Comparison of ENCODE assay signal across 8 cellular contexts in genomic region chr7:94087664-94088352, GRCh38.
A peak's percentile ranks its signal among the peaks of the same experiment; 100 is the strongest.
DNase-seq lines count a peak whose midpoint lies in the region; ATAC-seq and TF ChIP-seq lines count a peak whose summit lies in the region.

No MANE protein-coding gene starts in this region.

- H3K4me1 Mint-ChIP-seq in activated CD4-positive, alpha-beta T cell treated with anti-CD3 and anti-CD28 coated beads, Interleukin-2, amount 10 ng/mL, durations not matched to agents 24 days and 14 days = peaks cover 4% of the 10 kb centered on the region
- peaks cover 14 to 17% (median 15%) of the 10 kb centered on the region in 3 donors for H3K4me1 Mint-ChIP-seq in naive B cell

- peak; percentile 9 to 55 for TF ChIP-seq CTCF in suprapubic skin (IDR thresholded peaks at IDR 0.05)

- no peaks in the 10 kb centered on the region for H3K9me3 ChIP-seq in suprapubic skin

- H3K4me3 Mint-ChIP-seq in activated CD4-positive, alpha-beta T cell treated with anti-CD3 and anti-CD28 coated beads, Interleukin-2, amount 10 ng/mL, durations not matched to agents 24 days and 14 days = peak overlapping the region; percentile 60
- peak overlapping the region; percentile 55 to 89 (median 78) for H3K4me3 Mint-ChIP-seq in naive B cell

- H3K4me1 ChIP-seq in suprapubic skin = no peaks in the 10 kb centered on the region

- H3K36me3 Mint-ChIP-seq in activated CD4-positive, alpha-beta T cell treated with anti-CD3 and anti-CD28 coated beads, Interleukin-2, amount 10 ng/mL, durations not matched to agents 24 days and 14 days (ENCODE audit: low read depth) = no peaks in the 10 kb centered on the region
- no peaks in the 10 kb centered on the region for H3K36me3 Mint-ChIP-seq in naive B cell

- ATAC-seq in GM19324 (IDR thresholded peaks at IDR 0.05; ENCODE audit: low FRiP score, unreplicated experiment) = peak; percentile 97
- ATAC-seq in HG03342 (IDR thresholded peaks at IDR 0.05; ENCODE audit: unreplicated experiment) = peak; percentile 98
- peak; percentile 57 for ATAC-seq in esophagus mucosa
- peak; percentile 96 to 97 for ATAC-seq in naive B cell (ENCODE audit: low read depth in 2 of 2)

- H3K36me3 ChIP-seq in suprapubic skin = no peaks in the 10 kb centered on the region

- no peak for TF ChIP-seq EP300 in suprapubic skin (IDR thresholded peaks at IDR 0.05)

- intact Hi-C loops in activated CD4-positive, alpha-beta T cell treated with anti-CD3 and anti-CD28 coated beads, Interleukin-2, amount 10 ng/mL, durations not matched to agents 24 days and 14 days (cut with micrococcal nuclease) = loop anchor here (1.0 to 10.0 kb wide), 6 partner anchors 83 to 841 kb away; partner anchors contain the start of gene BET1

- DNase-seq in COR-L47 (lab: John Stamatoyannopoulos, UW) (peak; percentile 43), NCI-H345 treated with DMSO at 0.1 percent for 48 hours (lab: John Stamatoyannopoulos, UW; ENCODE audit: unreplicated experiment) (peak; percentile 75), naive B cell (peak; percentile 70), suprapubic skin (ENCODE audit: low spot score in 2 of 2) (no peak)
- DNase-seq in activated CD4-positive, alpha-beta T cell treated with anti-CD3 and anti-CD28 coated beads, Interleukin-2, amount 10 ng/mL, durations not matched to agents 24 days and 14 days = peak; percentile 88

- peaks cover 31% of the 10 kb centered on the region for H3K27me3 Mint-ChIP-seq in activated CD4-positive, alpha-beta T cell treated with anti-CD3 and anti-CD28 coated beads, Interleukin-2, amount 10 ng/mL, durations not matched to agents 24 days and 14 days
- H3K27me3 Mint-ChIP-seq in naive B cell = peaks cover 5 to 34% (median 22%) of the 10 kb centered on the region in 3 donors

- WGBS in suprapubic skin = 13% methylated on average over 6 of the region's 6 CpGs

- no peak for TF ChIP-seq POLR2A in suprapubic skin (IDR thresholded peaks at IDR 0.05)

- no peak overlapping the region for H3K27ac ChIP-seq in suprapubic skin

- H3K27me3 ChIP-seq in suprapubic skin = no peaks in the 10 kb centered on the region

- H3K9me3 Mint-ChIP-seq in activated CD4-positive, alpha-beta T cell treated with anti-CD3 and anti-CD28 coated beads, Interleukin-2, amount 10 ng/mL, durations not matched to agents 24 days and 14 days = no peaks in the 10 kb centered on the region
- H3K9me3 Mint-ChIP-seq in naive B cell = no peaks in the 10 kb centered on the region

- H3K4me3 ChIP-seq in suprapubic skin = peak overlapping the region; percentile 30

- no peak overlapping the region for H3K27ac Mint-ChIP-seq in activated CD4-positive, alpha-beta T cell treated with anti-CD3 and anti-CD28 coated beads, Interleukin-2, amount 10 ng/mL, durations not matched to agents 24 days and 14 days
- peak overlapping the region in 5 of 6 donors; percentile 77 to 91 (median 79) for H3K27ac Mint-ChIP-seq in naive B cell

Comparison
In these comparisons a context has a peak if more than half of its experiments do, and no peak if none do; other contexts are left out.
1. DNase-seq: peak in COR-L47 (single experiment), NCI-H345 treated with DMSO at 0.1 percent for 48 hours (single experiment), activated CD4-positive, alpha-beta T cell treated with anti-CD3 and anti-CD28 coated beads, Interleukin-2, amount 10 ng/mL, durations not matched to agents 24 days and 14 days (single experiment) and naive B cell (single experiment); none in suprapubic skin (0 of 2).
2. Peak in every context shown above with its lines, with median percentiles within 50 percentile points of each other: ATAC-seq.